ENCODE assay signal across 21 cellular contexts in the genomic region with DNA sequence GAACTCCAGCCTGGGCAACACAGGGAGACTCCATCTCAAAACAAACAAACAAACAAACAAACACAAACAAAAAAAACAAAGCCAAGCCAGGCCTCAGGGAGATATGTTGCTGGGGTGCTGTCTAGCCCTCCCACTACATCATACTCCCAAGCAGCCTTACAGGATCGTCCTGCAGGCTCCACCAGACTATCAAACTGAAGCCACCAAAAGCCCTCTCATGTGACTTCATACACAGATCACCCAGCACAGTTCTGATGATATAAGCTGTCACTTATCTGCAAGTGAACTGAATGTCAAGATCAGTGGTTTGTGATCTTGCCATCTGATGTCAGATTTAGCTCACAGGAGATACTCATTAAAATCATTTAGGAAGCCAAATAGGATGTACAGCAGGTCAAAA.
"Had no signal": no experiment of that assay in that cellular context is flagged by ENCODE, and none has a peak within 500 bp of the region (broad histone marks: within the 10 kb centered on the region; RNA-seq: fewer than 3 reads in every experiment).

No MANE protein-coding gene starts in this region.

- H3K27ac ChIP-seq: KMS-11, RWPE1, SJSA1, SK-N-MC had no signal

- ATAC-seq: HepG2, Panc1, PC-3 had no signal

- H3K4me3 ChIP-seq: SJSA1, SK-N-MC had no signal

- H3K4me1 ChIP-seq: SJSA1 had no signal

- H3K9me3 ChIP-seq: SJSA1 had no signal

- H3K27me3 ChIP-seq: SJSA1 had no signal

- DNase-seq: IMR-90, MM.1S, NCI-H1092 treated with DMSO at 0.1 percent for 48 hours, NCI-H1436, NCI-H187, NCI-H2029, NCI-H2081 treated with DMSO at 0.1 percent for 48 hours, NCI-H2171, NCI-H226, NCI-H510A, NCI-H524 treated with DMSO at 0.1 percent for 48 hours, NCI-H69, NCI-H774, PC-3, SIG-M5 had no signal
